1 cellular context compared by ENCODE assay signal in genomic region chr1:147077936-147078605, GRCh38.
TF ChIP-seq lines count a peak whose summit lies in the region.

No MANE protein-coding gene starts in this region.

TF ChIP-seq in H1, 55 proteins besides CTCF, POLR2A, EP300 and RAD21 (continued from another document):
- TF ChIP-seq, protein P1, sequence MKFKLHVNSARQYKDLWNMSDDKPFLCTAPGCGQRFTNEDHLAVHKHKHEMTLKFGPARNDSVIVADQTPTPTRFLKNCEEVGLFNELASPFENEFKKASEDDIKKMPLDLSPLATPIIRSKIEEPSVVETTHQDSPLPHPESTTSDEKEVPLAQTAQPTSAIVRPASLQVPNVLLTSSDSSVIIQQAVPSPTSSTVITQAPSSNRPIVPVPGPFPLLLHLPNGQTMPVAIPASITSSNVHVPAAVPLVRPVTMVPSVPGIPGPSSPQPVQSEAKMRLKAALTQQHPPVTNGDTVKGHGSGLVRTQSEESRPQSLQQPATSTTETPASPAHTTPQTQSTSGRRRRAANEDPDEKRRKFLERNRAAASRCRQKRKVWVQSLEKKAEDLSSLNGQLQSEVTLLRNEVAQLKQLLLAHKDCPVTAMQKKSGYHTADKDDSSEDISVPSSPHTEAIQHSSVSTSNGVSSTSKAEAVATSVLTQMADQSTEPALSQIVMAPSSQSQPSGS (IDR thresholded peaks at IDR 0.05; ENCODE audit: low read length), result no peak
- TF ChIP-seq CBX5 (IDR thresholded peaks at IDR 0.05; ENCODE audit: low read depth, low read length), result no peak
- TF ChIP-seq NRF1 (IDR thresholded peaks at IDR 0.05; ENCODE audit: low read depth, low read length), result no peak
- peak; percentile 48 for TF ChIP-seq KDM4A (IDR thresholded peaks at IDR 0.05; ENCODE audit: low read depth, low read length, severe bottlenecking)
TF ChIP-seq in H1: peak in this region for 2.
